ENCODE assay signal across 22 cellular contexts in the genomic region with DNA sequence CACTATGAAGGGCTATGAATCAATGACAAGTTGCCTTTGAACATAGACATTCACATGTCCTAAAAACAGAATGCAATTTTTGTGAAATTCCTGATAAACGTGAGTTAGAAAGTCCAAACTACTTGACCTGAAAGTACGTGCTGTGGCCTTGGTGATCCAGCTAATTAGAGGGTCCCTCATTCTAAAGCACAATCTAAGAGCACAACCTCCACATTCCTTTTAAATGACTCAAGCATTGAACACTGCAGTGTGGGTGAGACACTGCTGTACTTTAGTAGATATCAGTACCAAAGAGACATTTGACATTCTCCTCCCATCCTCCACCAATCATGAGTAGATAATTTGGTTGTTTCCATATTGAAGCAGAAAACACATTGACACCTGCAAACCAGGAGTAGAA.
"Had no signal": no experiment of that assay in that cellular context is flagged by ENCODE, and none has a peak within 500 bp of the region (broad histone marks: within the 10 kb centered on the region; RNA-seq: fewer than 3 reads in every experiment).

No MANE protein-coding gene starts in this region.

- H3K4me3 ChIP-seq: ascending aorta, gastroesophageal sphincter, lung, mucosa of descending colon, prostate gland, sigmoid colon, upper lobe of right lung had no signal

- H3K27me3 ChIP-seq: ascending aorta, gastroesophageal sphincter, sigmoid colon, upper lobe of right lung had no signal

- H3K9me3 ChIP-seq: gastroesophageal sphincter, prostate gland, sigmoid colon, upper lobe of right lung had no signal

- H3K27ac ChIP-seq: ascending aorta, gastroesophageal sphincter, prostate gland, sigmoid colon, upper lobe of right lung had no signal

- H3K4me1 ChIP-seq: ascending aorta, gastroesophageal sphincter, prostate gland, sigmoid colon, upper lobe of right lung had no signal

- DNase-seq: activated CD4-positive, alpha-beta T cell treated with anti-CD3 and anti-CD28 coated beads for 1 hour; activated CD4-positive, alpha-beta T cell treated with anti-CD3 and anti-CD28 coated beads, Interleukin-2, amount 50 U/mL, for 48 hours; activated CD8-positive, alpha-beta memory T cell treated with anti-CD3 and anti-CD28 coated beads, Interleukin-2, amount 10 ng/mL, durations not matched to agents 7 days and 5 days; activated gamma-delta T cell; activated naive CD8-positive, alpha-beta T cell treated with anti-CD3 and anti-CD28 coated beads for 36 hours; activated T-cell treated with anti-CD3 and anti-CD28 coated beads, Interleukin-2, amount 50 U/mL, for 4 hours; caudate nucleus; effector memory CD8-positive, alpha-beta T cell; kidney glomerular epithelial cell; mucosa of descending colon; natural killer cell; occipital lobe; sigmoid colon; stimulated activated CD4-positive, alpha-beta T cell treated with anti-CD3 and anti-CD28 coated beads, Interleukin-2, amount 100 ng/mL, for 48 hours; stimulated activated CD8-positive, alpha-beta memory T cell treated with anti-CD3 and anti-CD28 coated beads, Interleukin-4, amount 100 ng/mL, for 48 hours; stimulated activated naive CD8-positive, alpha-beta T cell treated with anti-CD3 and anti-CD28 coated beads, Interleukin-15, Interleukin-2, amounts not matched to agents 100 U/mL and 50 U/mL, for 24 hours; T-helper 9 cell; upper lobe of right lung had no signal

- H3K36me3 ChIP-seq: ascending aorta, gastroesophageal sphincter, prostate gland, sigmoid colon, upper lobe of right lung had no signal

- ATAC-seq: activated CD8-positive, alpha-beta memory T cell treated with anti-CD3 and anti-CD28 coated beads, Interleukin-2, amount 10 ng/mL, durations not matched to agents 7 days and 5 days; activated T-cell treated with anti-CD3 and anti-CD28 coated beads, Interleukin-2, amount 50 U/mL, for 4 hours; effector memory CD8-positive, alpha-beta T cell; gastroesophageal sphincter; mucosa of descending colon; natural killer cell; stimulated activated naive CD8-positive, alpha-beta T cell treated with anti-CD3 and anti-CD28 coated beads, Interleukin-15, Interleukin-2, amounts not matched to agents 100 U/mL and 50 U/mL, for 24 hours; upper lobe of right lung had no signal
